Comparison of ENCODE assay signal across 1 cellular context in genomic region chr19:42271045-42271419, GRCh38.
TF ChIP-seq lines count a peak whose summit lies in the region.

No MANE protein-coding gene starts in this region.

TF ChIP-seq in neural cell, 6 proteins besides CTCF, POLR2A, EP300 and RAD21 (continued from another document):
- TF ChIP-seq REST (IDR thresholded peaks at IDR 0.05; ENCODE audit: borderline replicate concordance) (no peak), SMC3 (conservative IDR thresholded peaks at IDR 0.05; ENCODE audit: poor library complexity) (no peak), POLR2AphosphoS5 (IDR thresholded peaks at IDR 0.05) (no peak), MXI1 (conservative IDR thresholded peaks at IDR 0.05; ENCODE audit: poor library complexity, severe bottlenecking) (no peak), EZH2 (IDR thresholded peaks at IDR 0.05; ENCODE audit: borderline replicate concordance, insufficient read depth, low read length, poor library complexity, severe bottlenecking) (no peak)
